Comparison of ENCODE assay signal across 8 cellular contexts in the genomic region with DNA sequence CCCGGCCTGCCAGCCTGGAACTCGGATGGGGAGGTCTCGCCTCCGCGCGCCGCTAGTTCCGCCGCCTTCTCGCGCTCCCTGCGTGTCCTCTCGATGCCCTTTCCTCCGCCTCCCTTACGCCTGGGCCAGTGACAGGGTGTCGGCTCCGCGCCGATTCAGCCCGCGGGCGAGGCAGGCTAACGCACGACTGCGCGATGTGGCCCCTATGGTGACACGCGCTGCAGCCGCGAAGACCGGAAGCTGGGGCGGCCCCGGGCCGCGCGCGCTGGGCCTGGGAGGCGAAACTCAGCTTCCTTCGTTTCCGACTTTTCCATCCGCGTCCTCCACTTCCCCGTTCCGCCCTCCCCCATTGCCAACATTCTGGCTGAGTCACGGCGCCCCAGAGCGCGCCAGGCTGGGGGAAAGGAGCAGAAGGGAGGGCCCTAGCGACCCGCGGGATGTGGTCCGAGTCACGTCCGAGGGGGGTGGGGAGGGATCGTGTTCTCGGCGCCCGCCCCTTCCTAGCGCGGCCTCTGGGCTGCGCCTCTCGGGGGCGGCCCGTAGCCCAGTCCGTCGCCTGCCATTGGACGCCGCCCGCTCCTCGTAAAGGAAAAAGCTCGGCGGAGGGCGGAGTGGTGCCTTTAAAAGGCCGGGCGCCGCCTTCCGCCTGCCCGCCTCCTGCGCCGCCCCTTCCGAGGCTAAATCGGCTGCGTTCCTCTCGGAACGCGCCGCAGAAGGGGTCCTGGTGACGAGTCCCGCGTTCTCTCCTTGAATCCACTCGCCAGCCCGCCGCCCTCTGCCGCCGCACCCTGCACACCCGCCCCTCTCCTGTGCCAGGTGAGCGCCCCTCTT. TPM values are rescaled to one million over a fixed set of nuclear protein-coding genes. Genes with fewer than 3 reads are reported as not detected.
A peak's percentile ranks its signal among the peaks of the same experiment; 100 is the strongest.
DNase-seq lines count a peak whose midpoint lies in the region; ATAC-seq and TF ChIP-seq lines count a peak whose summit lies in the region.

A gene (plus strand): TSS at position 649 of the 831 bp plus-strand sequence. CDS start 1,138 bp downstream, outside the sequence.

- peak within 1 kb of the TSS; percentile 99 for H3K27ac Mint-ChIP-seq in GM23338
- peak within 1 kb of the TSS; percentile 95 for H3K27ac Mint-ChIP-seq in activated T-helper 17 cell treated with anti-CD3 and anti-CD28 coated beads, Interleukin-2, amount 50 U/mL, for 72 hours
- peak within 1 kb of the TSS; percentile 94 to 98 for H3K27ac Mint-ChIP-seq in natural killer cell

- H3K36me3 Mint-ChIP-seq in GM23338 (ENCODE audit: low read depth) (peaks cover 42% of the 10 kb centered on the region), natural killer cell (no peaks in the 10 kb centered on the region)
- peaks cover 68% of the 10 kb centered on the region for H3K36me3 Mint-ChIP-seq in activated T-helper 17 cell treated with anti-CD3 and anti-CD28 coated beads, Interleukin-2, amount 50 U/mL, for 72 hours (ENCODE audit: low read depth)

- H3K27me3 ChIP-seq in DOHH2 (ENCODE audit: control insufficient read depth, low read length) (no peaks in the 10 kb centered on the region), GM23338 (ENCODE audit: insufficient read depth) (no peaks in the 10 kb centered on the region), fibroblast of lung (ENCODE audit: control insufficient read depth, insufficient read depth, low read length) (no peaks in the 10 kb centered on the region)

- H3K4me2 ChIP-seq in DOHH2 (ENCODE audit: low read length) (peak within 1 kb of the TSS; percentile 77), GM23338 (peak within 1 kb of the TSS; percentile 99), fibroblast of lung (ENCODE audit: extremely low read depth, insufficient read depth, low read length) (peak within 1 kb of the TSS; percentile 92)

- H3K4me3 ChIP-seq in DOHH2 (ENCODE audit: low read length) = peak within 1 kb of the TSS; percentile 96
- H3K4me3 ChIP-seq in GM23338 = peak within 1 kb of the TSS; percentile 97
- H3K4me3 ChIP-seq in LNCaP clone FGC (ENCODE audit: low read depth, low read length) = peak within 1 kb of the TSS; percentile 98
- peak within 1 kb of the TSS; percentile 80 to 97 (median 92) for H3K4me3 ChIP-seq in fibroblast of lung (replicated peaks in 1 of 4; ENCODE audit: control extremely low read depth in 1 of 4, insufficient read depth in 1 of 4, low read depth in 3 of 4, low read length in 4 of 4)

- H3K9me2 ChIP-seq in DOHH2 (replicated peaks; ENCODE audit: control insufficient read depth, low read length) (no peaks in the 10 kb centered on the region), GM23338 (ENCODE audit: insufficient read depth) (no peaks in the 10 kb centered on the region)

- peak within 1 kb of the TSS; percentile 84; the same call in 1 of the 2 replicates for H2AFZ ChIP-seq in GM23338
- peak within 1 kb of the TSS; percentile 69 for H2AFZ ChIP-seq in fibroblast of lung (ENCODE audit: low read length)

- H3K4me1 ChIP-seq in DOHH2 (ENCODE audit: control insufficient read depth, low read length) (peaks cover 36% of the 10 kb centered on the region), GM23338 (ENCODE audit: insufficient read depth) (peaks cover 11% of the 10 kb centered on the region), fibroblast of lung (ENCODE audit: control insufficient read depth, extremely low read depth, insufficient read depth, low read length) (peaks cover 37% of the 10 kb centered on the region)

- H3K4me1 Mint-ChIP-seq in GM23338 (peaks cover 25% of the 10 kb centered on the region), natural killer cell (peaks cover 36 to 56% of the 10 kb centered on the region in 2 donors)
- H3K4me1 Mint-ChIP-seq in activated T-helper 17 cell treated with anti-CD3 and anti-CD28 coated beads, Interleukin-2, amount 50 U/mL, for 72 hours = peaks cover 9% of the 10 kb centered on the region

- H3K27me3 Mint-ChIP-seq in GM23338 (ENCODE audit: insufficient read depth, low read depth, poor library complexity) (peaks cover 27% of the 10 kb centered on the region), natural killer cell (ENCODE audit: low read depth in 2 of 2) (no peaks in the 10 kb centered on the region)
- H3K27me3 Mint-ChIP-seq in activated T-helper 17 cell treated with anti-CD3 and anti-CD28 coated beads, Interleukin-2, amount 50 U/mL, for 72 hours = no peaks in the 10 kb centered on the region

- DNase-seq in GM23338 (ENCODE audit: low spot score) (peak; percentile 98), LNCaP clone FGC (ENCODE audit: low read depth) (peak; percentile 91), RWPE1 (ENCODE audit: low spot score) (peak; percentile 93), fibroblast of lung (ENCODE audit: low read depth in 2 of 2) (peak; percentile 98 to 99), natural killer cell (peak; percentile 94)
- DNase-seq in stimulated activated naive CD4-positive, alpha-beta T cell treated with Interleukin-2 at 50 U/mL for 16 hours (lab: John Stamatoyannopoulos, UW) = peak; percentile 96

- POLR2A ChIA-PET in RWPE1 (lab: Yijun Ruan, JAX; ENCODE audit: low non-redundant PET) = interaction anchor here (0.6 to 1.0 kb wide), 7 partner anchors 11 to 248 kb away, joined by 3 to 6 read pairs (median 3); a partner anchor contains a TSS

- intact Hi-C loops in natural killer cell (cut with micrococcal nuclease) = loop anchor here (1.0 to 10.0 kb wide), 2 partner anchors 10 to 339 kb away; a partner anchor contains a TSS

- peaks cover 60% of the 10 kb centered on the region for H3K36me3 ChIP-seq in DOHH2 (ENCODE audit: control insufficient read depth, low read length)
- H3K36me3 ChIP-seq in GM23338 (ENCODE audit: insufficient read depth) = peaks cover 16% of the 10 kb centered on the region
- peaks cover 29% of the 10 kb centered on the region for H3K36me3 ChIP-seq in fibroblast of lung (ENCODE audit: control insufficient read depth, insufficient read depth, low read length)

- peak within 1 kb of the TSS; percentile 98 for H3K9ac ChIP-seq in fibroblast of lung (ENCODE audit: insufficient read depth, low read length)

- no peaks in the 10 kb centered on the region for H3K9me3 ChIP-seq in DOHH2 (ENCODE audit: control insufficient read depth, insufficient read depth, low read length)
- H3K9me3 ChIP-seq in fibroblast of lung (ENCODE audit: control insufficient read depth, insufficient read depth, low read depth, low read length) = no peaks in the 10 kb centered on the region

- H3F3A ChIP-seq in DOHH2 (ENCODE audit: control insufficient read depth, insufficient read depth) (peaks cover 38% of the 10 kb centered on the region), GM23338 (replicated peaks; ENCODE audit: low read depth) (peaks cover 47% of the 10 kb centered on the region)

- H3K4me3 Mint-ChIP-seq in GM23338 = peak within 1 kb of the TSS; percentile 96
- peak within 1 kb of the TSS; percentile 92 for H3K4me3 Mint-ChIP-seq in activated T-helper 17 cell treated with anti-CD3 and anti-CD28 coated beads, Interleukin-2, amount 50 U/mL, for 72 hours
- H3K4me3 Mint-ChIP-seq in natural killer cell = peak within 1 kb of the TSS; percentile 98

- H4K20me1 ChIP-seq in DOHH2 (ENCODE audit: control insufficient read depth, insufficient read depth, low read depth, low read length) (peaks cover 24% of the 10 kb centered on the region), GM23338 (replicated peaks; ENCODE audit: insufficient read depth) (peaks cover 23% of the 10 kb centered on the region; the same call in 1 of the 2 replicates), fibroblast of lung (ENCODE audit: control insufficient read depth, extremely low read depth, insufficient read depth, low read length) (no peaks in the 10 kb centered on the region)

- CTCF ChIA-PET in RWPE1 (lab: Yijun Ruan, JAX) = interaction anchor here (0.7 to 1.4 kb wide), 4 partner anchors 11 to 1862 kb away, joined by 3 to 4 read pairs (median 3); no protein-coding TSS in a partner anchor

- peak; percentile 82 for ATAC-seq in GM23338
- ATAC-seq in activated T-helper 17 cell treated with anti-CD3 and anti-CD28 coated beads, Interleukin-2, amount 50 U/mL, for 72 hours (replicated peaks) = peak; percentile 87
- peak; percentile 80 to 94 (median 84) for ATAC-seq in natural killer cell

- H3K9me3 Mint-ChIP-seq in GM23338 = no peaks in the 10 kb centered on the region; the same call in 2 of the 3 replicates
- H3K9me3 Mint-ChIP-seq in activated T-helper 17 cell treated with anti-CD3 and anti-CD28 coated beads, Interleukin-2, amount 50 U/mL, for 72 hours = no peaks in the 10 kb centered on the region
- no peaks in the 10 kb centered on the region for H3K9me3 Mint-ChIP-seq in natural killer cell

- peak within 1 kb of the TSS; percentile 89 for H3K27ac ChIP-seq in DOHH2 (ENCODE audit: low read depth, low read length)
- H3K27ac ChIP-seq in GM23338 (ENCODE audit: low read depth) = peak within 1 kb of the TSS; percentile 96
- peak within 1 kb of the TSS; percentile 99 for H3K27ac ChIP-seq in RWPE1
- peak within 1 kb of the TSS; percentile 99 for H3K27ac ChIP-seq in fibroblast of lung (ENCODE audit: insufficient read depth, low read length)

- peaks cover 59% of the 10 kb centered on the region for H3K79me2 ChIP-seq in DOHH2 (ENCODE audit: control insufficient read depth, low read length)
- peaks cover 36% of the 10 kb centered on the region for H3K79me2 ChIP-seq in GM23338 (replicated peaks; ENCODE audit: insufficient read depth)
- peaks cover 46% of the 10 kb centered on the region for H3K79me2 ChIP-seq in fibroblast of lung (ENCODE audit: control insufficient read depth, insufficient read depth, low read length)

- TF ChIP-seq CTCF in DOHH2 (IDR thresholded peaks at IDR 0.05; ENCODE audit: low read depth, low read length, poor library complexity, severe bottlenecking) (no peak), GM23338 (conservative IDR thresholded peaks at IDR 0.05; ENCODE audit: low read depth in 2 of 2) (no peak), LNCaP clone FGC (IDR thresholded peaks at IDR 0.05; ENCODE audit: control insufficient read depth, extremely low read depth, insufficient read depth) (0 out of 2 replicates have a peak, but pooled peaks have one; percentile 6), RWPE1 (conservative IDR thresholded peaks at IDR 0.05; ENCODE audit: low read depth) (no peak), fibroblast of lung (conservative IDR thresholded peaks at IDR 0.05 in 1 of 2, IDR thresholded peaks at IDR 0.05 in 1 of 2; ENCODE audit: low read depth in 1 of 2, low read length in 2 of 2) (no peak), natural killer cell (IDR thresholded peaks at IDR 0.05) (no peak)

TF ChIP-seq in GM23338, 12 proteins besides CTCF, POLR2A, EP300 and RAD21 (continues in another document):
- TF ChIP-seq CREB1 (CRISPR knock-in tag; IDR thresholded peaks at IDR 0.05; ENCODE audit: low read depth) = peak; percentile 63; the same call in 1 of the 2 replicates
- peak; percentile 92 for TF ChIP-seq POLR2AphosphoS5 (IDR thresholded peaks at IDR 0.05; ENCODE audit: low read depth)
- no peak for TF ChIP-seq EZH2phosphoT487 (IDR thresholded peaks at IDR 0.05; ENCODE audit: unreplicated experiment)

RNA-seq across cellular contexts. Expression of the gene that starts here (rescaled TPM):
- 1,113 and 1,306 TPM in 2 replicates for total RNA-seq in GM23338 (2014; rRNA removed; shearing (Covaris generic))
- polyA plus RNA-seq in GM23338 (2016; fragmentation: Nextera tagmentation; extraction: Ambion mirVana) = 1,054 and 1,067 TPM in 2 replicates
- 1,000 to 10,000 TPM; 2,200 to 3,862 TPM for total RNA-seq in activated T-helper 17 cell treated with anti-CD3 and anti-CD28 coated beads, Interleukin-2, amount 50 U/mL, for 72 hours
- 461 and 474 TPM in 2 replicates for total RNA-seq in fibroblast of lung
- 1,015 and 1,066 TPM in 2 replicates for polyA plus RNA-seq in fibroblast of lung
- 1,704 and 1,856 TPM in 2 replicates for polyA plus RNA-seq in fibroblast of lung (2012)
- 3,082 and 4,109 TPM in 2 replicates for polyA minus RNA-seq in fibroblast of lung (ENCODE audit: low replicate concordance)
- total RNA-seq in natural killer cell = 100 to 1,000 TPM; 412 to 544 (median 490) TPM

Comparison
In these comparisons a context has a peak if more than half of its experiments do, and no peak if none do; other contexts are left out.
1. Peak in every context shown above with its lines: DNase-seq, ATAC-seq, H3K4me3 ChIP-seq and H3K27ac ChIP-seq.